8 cellular contexts compared by ENCODE assay signal in genomic region chr1:109427171-109427467, GRCh38. TPM values are rescaled to one million over a fixed set of nuclear protein-coding genes. Genes with fewer than 3 reads are reported as not detected.
DNase-seq lines count a peak whose midpoint lies in the region; ATAC-seq and TF ChIP-seq lines count a peak whose summit lies in the region.

No MANE protein-coding gene starts in this region.

- H3K27ac Mint-ChIP-seq in dendritic cell treated with granulocyte-macrophage colony-stimulating factor and Interleukin-4, amounts not matched to agents 40 ng/mL and 50 ng/mL, for 4 days, result peak overlapping the region; percentile 95
- peak overlapping the region; percentile 77 to 99 (median 98) for H3K27ac Mint-ChIP-seq in naive thymus-derived CD8-positive, alpha-beta T cell

- no peaks in the 10 kb centered on the region for H3K9me2 ChIP-seq in MM.1S (replicated peaks; ENCODE audit: insufficient read depth, low read length)

- no peaks in the 10 kb centered on the region for H4K20me1 ChIP-seq in MM.1S (ENCODE audit: insufficient read depth, low read length)

- DNase-seq in BJ (ENCODE audit: low read depth) (no peak), MM.1S (peak; percentile 12), NCI-H82 treated with DMSO at 0.1 percent for 48 hours (lab: John Stamatoyannopoulos, UW; ENCODE audit: unreplicated experiment) (no peak), OCI-M2 (lab: John Stamatoyannopoulos, UW; ENCODE audit: unreplicated experiment) (no peak)
- no peak for DNase-seq in naive thymus-derived CD8-positive, alpha-beta T cell

- TF ChIP-seq CTCF in BJ (IDR thresholded peaks at IDR 0.05; ENCODE audit: insufficient read depth, low read depth, low read length) (no peak), MM.1S (IDR thresholded peaks at IDR 0.05; ENCODE audit: low read length) (no peak)

- H3F3A ChIP-seq in MM.1S (ENCODE audit: insufficient read depth, low read length), result peaks cover 17% of the 10 kb centered on the region

- H3K9ac ChIP-seq in MM.1S (ENCODE audit: low read length), result peak overlapping the region; percentile 76; the same call in 1 of the 2 replicates

- H3K36me3 ChIP-seq in BJ (ENCODE audit: control insufficient read depth, insufficient read depth, low read length), result no peaks in the 10 kb centered on the region
- H3K36me3 ChIP-seq in MM.1S (replicated peaks; ENCODE audit: insufficient read depth, low read length), result no peaks in the 10 kb centered on the region

- peak overlapping the region; percentile 77 for H3K4me3 ChIP-seq in BJ (ENCODE audit: low read depth, low read length)
- peak overlapping the region; percentile 79 for H3K4me3 ChIP-seq in MM.1S (ENCODE audit: low read length)

- H3K27me3 ChIP-seq in BJ (ENCODE audit: control insufficient read depth, insufficient read depth, low read length) (no peaks in the 10 kb centered on the region), MM.1S (replicated peaks; ENCODE audit: insufficient read depth, low read length) (no peaks in the 10 kb centered on the region)

- H3K4me1 ChIP-seq in MM.1S (ENCODE audit: low read length), result no peaks in the 10 kb centered on the region

- POLR2A ChIA-PET in BJ (lab: Charles Lee), result interaction anchor here (1.1 kb wide), 1 partner anchor 66 kb away, joined by 26 read pairs; the partner anchor contains the start of gene CYB561D1
- POLR2A ChIA-PET in naive thymus-derived CD8-positive, alpha-beta T cell (lab: Charles Lee), result interaction anchor here (0.7 to 4.5 kb wide), 8 partner anchors 19 to 911 kb away, joined by 3 to 39 read pairs (median 6); partner anchors contain the start of genes AMIGO1, ATXN7L2 and GNAI3

- no peaks in the 10 kb centered on the region for H3K9me3 ChIP-seq in MM.1S (replicated peaks; ENCODE audit: insufficient read depth, low read length)

- peak overlapping the region; percentile 72; the same call in 1 of the 2 replicates for H2AFZ ChIP-seq in MM.1S (ENCODE audit: low read length)

- H3K4me2 ChIP-seq in MM.1S (ENCODE audit: low read depth, low read length), result peak overlapping the region; percentile 74

- no peak for ATAC-seq in naive thymus-derived CD8-positive, alpha-beta T cell
- ATAC-seq in GM21360 (IDR thresholded peaks at IDR 0.05; ENCODE audit: unreplicated experiment) (no peak), HG03342 (IDR thresholded peaks at IDR 0.05; ENCODE audit: unreplicated experiment) (no peak)

- H3K4me3 Mint-ChIP-seq in dendritic cell treated with granulocyte-macrophage colony-stimulating factor and Interleukin-4, amounts not matched to agents 40 ng/mL and 50 ng/mL, for 4 days, result peak overlapping the region; percentile 95
- peak overlapping the region; percentile 94 to 99 (median 97) for H3K4me3 Mint-ChIP-seq in naive thymus-derived CD8-positive, alpha-beta T cell

- CTCF ChIA-PET in BJ (lab: Yijun Ruan, JAX), result interaction anchor here (1.7 to 4.5 kb wide), 4 partner anchors 34 to 105 kb away, joined by 3 to 22 read pairs (median 10); no protein-coding TSS in a partner anchor

- intact Hi-C loops in dendritic cell treated with granulocyte-macrophage colony-stimulating factor and Interleukin-4, amounts not matched to agents 40 ng/mL and 50 ng/mL, for 4 days (cut with micrococcal nuclease), result loop anchor here (5.0 kb wide), 1 partner anchor 105 kb away; no protein-coding TSS in a partner anchor

- H3K27me3 Mint-ChIP-seq in dendritic cell treated with granulocyte-macrophage colony-stimulating factor and Interleukin-4, amounts not matched to agents 40 ng/mL and 50 ng/mL, for 4 days, result peaks cover 3% of the 10 kb centered on the region
- H3K27me3 Mint-ChIP-seq in naive thymus-derived CD8-positive, alpha-beta T cell, result no peaks in the 10 kb centered on the region

- peaks cover 37% of the 10 kb centered on the region for H3K4me1 Mint-ChIP-seq in dendritic cell treated with granulocyte-macrophage colony-stimulating factor and Interleukin-4, amounts not matched to agents 40 ng/mL and 50 ng/mL, for 4 days (ENCODE audit: low read depth)
- peaks cover 21 to 40% (median 36%) of the 10 kb centered on the region in 4 donors for H3K4me1 Mint-ChIP-seq in naive thymus-derived CD8-positive, alpha-beta T cell

- H3K79me2 ChIP-seq in MM.1S (ENCODE audit: low read length), result peaks cover 40% of the 10 kb centered on the region

- peak overlapping the region; percentile 76; the same call in 1 of the 2 replicates for H3K27ac ChIP-seq in MM.1S (ENCODE audit: low read length)

- no peaks in the 10 kb centered on the region for H3K9me3 Mint-ChIP-seq in dendritic cell treated with granulocyte-macrophage colony-stimulating factor and Interleukin-4, amounts not matched to agents 40 ng/mL and 50 ng/mL, for 4 days
- no peaks in the 10 kb centered on the region for H3K9me3 Mint-ChIP-seq in naive thymus-derived CD8-positive, alpha-beta T cell

- peaks cover 22% of the 10 kb centered on the region for H3K36me3 Mint-ChIP-seq in dendritic cell treated with granulocyte-macrophage colony-stimulating factor and Interleukin-4, amounts not matched to agents 40 ng/mL and 50 ng/mL, for 4 days (ENCODE audit: low read depth)
- H3K36me3 Mint-ChIP-seq in naive thymus-derived CD8-positive, alpha-beta T cell, result peaks cover 0 to 12% (median 0%) of the 10 kb centered on the region in 3 donors

RNA-seq across cellular contexts. Expression of gene PSMA5, which starts 0.9 kb away (rescaled TPM):
- polyA plus RNA-seq in BJ (2011; rRNA removed), result 151 and 226 TPM in 2 replicates
- polyA minus RNA-seq in BJ (2011; rRNA and poly(A)+ RNA removed), result 47.0 and 57.6 TPM in 2 replicates
- 10 to 100 TPM; 71.1 to 74.5 TPM for total RNA-seq in naive thymus-derived CD8-positive, alpha-beta T cell
- polyA plus RNA-seq in naive thymus-derived CD8-positive, alpha-beta T cell, result 10 to 100 TPM; 73.8 to 93.9 (median 84.6) TPM

RNA-seq across cellular contexts. Expression of gene SORT1, which starts 29.4 kb away (rescaled TPM):
- 38.6 and 52.6 TPM in 2 replicates for polyA plus RNA-seq in BJ (2011; rRNA removed)
- polyA minus RNA-seq in BJ (2011; rRNA and poly(A)+ RNA removed), result 144 and 155 TPM in 2 replicates
- total RNA-seq in naive thymus-derived CD8-positive, alpha-beta T cell, result 1 to 10 TPM; 2.2 to 2.5 TPM
- 1 to 10 TPM in 2 of 3 donors, under 1 TPM in 1; 0.43 to 1.6 (median 1.2) TPM for polyA plus RNA-seq in naive thymus-derived CD8-positive, alpha-beta T cell

RNA-seq across cellular contexts. Expression of gene SYPL2, which starts 39.2 kb away (rescaled TPM):
- 58.8 and 73.1 TPM in 2 replicates for polyA plus RNA-seq in BJ (2011; rRNA removed)
- polyA minus RNA-seq in BJ (2011; rRNA and poly(A)+ RNA removed), result 27.8 and 31.3 TPM in 2 replicates
- not detected for total RNA-seq in naive thymus-derived CD8-positive, alpha-beta T cell
- polyA plus RNA-seq in naive thymus-derived CD8-positive, alpha-beta T cell, result under 1 TPM in 1 of 3 donors, not detected in 2; 0.22 TPM

RNA-seq across cellular contexts. Expression of gene ATXN7L2, which starts 56.6 kb away (rescaled TPM):
- polyA plus RNA-seq in BJ (2011; rRNA removed), result 5.7 and 8.7 TPM in 2 replicates
- polyA minus RNA-seq in BJ (2011; rRNA and poly(A)+ RNA removed), result 6.1 and 7.6 TPM in 2 replicates
- 10 to 100 TPM; 12.7 to 14.1 TPM for total RNA-seq in naive thymus-derived CD8-positive, alpha-beta T cell
- 10 to 100 TPM in 1 of 3 donors, 1 to 10 TPM in 2; 4.3 to 10.7 (median 8.6) TPM for polyA plus RNA-seq in naive thymus-derived CD8-positive, alpha-beta T cell

Comparison
In these comparisons a context has a peak if more than half of its experiments do, and no peak if none do; other contexts are left out.
1. RNA of gene SORT1, which starts 29.4 kb away (polyA plus RNA-seq): 38.6 to 52.6 TPM in BJ; 0.43 to 1.6 TPM in naive thymus-derived CD8-positive, alpha-beta T cell; every median in the first group is over 10 times any median in the second.
2. RNA of gene SYPL2, which starts 39.2 kb away (polyA plus RNA-seq): 58.8 to 73.1 TPM in BJ; 0.22 TPM in naive thymus-derived CD8-positive, alpha-beta T cell; every median in the first group is over 10 times any median in the second.